ENCODE assay signal across 1 cellular context in genomic region chr19:44553478-44554171, GRCh38.
TF ChIP-seq lines count a peak whose summit lies in the region.

No MANE protein-coding gene starts in this region.

TF ChIP-seq in K562, 482 proteins besides CTCF, POLR2A, EP300 and RAD21 (continued from another document and continues in another):
- TF ChIP-seq YY1 (IDR thresholded peaks at IDR 0.05; ENCODE audit: borderline replicate concordance in 1 of 3, control insufficient read depth in 1 of 3, extremely low read depth in 1 of 3, insufficient read depth in 3 of 3, insufficient read length in 1 of 3, insufficient replicate concordance in 2 of 3, low read depth in 1 of 3, low read length in 2 of 3) (no peak), PHF21A (IDR thresholded peaks at IDR 0.05; ENCODE audit: borderline replicate concordance, low read depth) (no peak), ZNF165 (CRISPR knock-in tag; IDR thresholded peaks at IDR 0.05; ENCODE audit: borderline replicate concordance) (no peak), ZNF197 (CRISPR knock-in tag; IDR thresholded peaks at IDR 0.05; ENCODE audit: low read depth) (no peak), RBFOX2 (IDR thresholded peaks at IDR 0.05; ENCODE audit: low read depth, low read length) (no peak), SREBF2 (CRISPR knock-in tag; IDR thresholded peaks at IDR 0.05) (no peak), USF1 (CRISPR knock-in tag; IDR thresholded peaks at IDR 0.05) (no peak), STAT5A (IDR thresholded peaks at IDR 0.05; ENCODE audit: borderline replicate concordance, low read length) (peak; percentile 73), ATF3 (IDR thresholded peaks at IDR 0.05) (peak; percentile 38), ATF3 (CRISPR knock-in tag; conservative IDR thresholded peaks at IDR 0.05) (no peak), CLOCK (CRISPR knock-in tag; IDR thresholded peaks at IDR 0.05; ENCODE audit: borderline replicate concordance) (no peak), PRPF4 (IDR thresholded peaks at IDR 0.05; ENCODE audit: insufficient read depth, low read depth, low read length, poor library complexity, severe bottlenecking) (no peak), HNRNPK (IDR thresholded peaks at IDR 0.05; ENCODE audit: low read depth, low read length, poor library complexity, severe bottlenecking) (no peak), HMBOX1 (IDR thresholded peaks at IDR 0.05) (0 out of 2 replicates have a peak, but pooled peaks have one; percentile 50), ZNF395 (CRISPR knock-in tag; IDR thresholded peaks at IDR 0.05) (no peak), ZNF280A (IDR thresholded peaks at IDR 0.05; ENCODE audit: low read depth, partially characterized antibody) (no peak), FOXJ3 (CRISPR knock-in tag; IDR thresholded peaks at IDR 0.05) (no peak), ZNF511 (CRISPR knock-in tag; IDR thresholded peaks at IDR 0.05) (no peak), MBD1 (CRISPR knock-in tag; IDR thresholded peaks at IDR 0.05) (no peak), ZNF586 (CRISPR knock-in tag; conservative IDR thresholded peaks at IDR 0.05) (no peak), RUNX1 (IDR thresholded peaks at IDR 0.05; ENCODE audit: low read depth) (no peak), VEZF1 (CRISPR knock-in tag; IDR thresholded peaks at IDR 0.05) (peak; percentile 49), CREB3 (tag; conservative IDR thresholded peaks at IDR 0.05; ENCODE audit: low read depth) (no peak), ZBTB40 (IDR thresholded peaks at IDR 0.05) (no peak), ZBTB40 (CRISPR knock-in tag; IDR thresholded peaks at IDR 0.05) (no peak), RBM39 (optimal IDR thresholded peaks at IDR 0.05; ENCODE audit: low read depth, low read length) (no peak)
